13 cellular contexts compared by ENCODE assay signal in the genomic region with DNA sequence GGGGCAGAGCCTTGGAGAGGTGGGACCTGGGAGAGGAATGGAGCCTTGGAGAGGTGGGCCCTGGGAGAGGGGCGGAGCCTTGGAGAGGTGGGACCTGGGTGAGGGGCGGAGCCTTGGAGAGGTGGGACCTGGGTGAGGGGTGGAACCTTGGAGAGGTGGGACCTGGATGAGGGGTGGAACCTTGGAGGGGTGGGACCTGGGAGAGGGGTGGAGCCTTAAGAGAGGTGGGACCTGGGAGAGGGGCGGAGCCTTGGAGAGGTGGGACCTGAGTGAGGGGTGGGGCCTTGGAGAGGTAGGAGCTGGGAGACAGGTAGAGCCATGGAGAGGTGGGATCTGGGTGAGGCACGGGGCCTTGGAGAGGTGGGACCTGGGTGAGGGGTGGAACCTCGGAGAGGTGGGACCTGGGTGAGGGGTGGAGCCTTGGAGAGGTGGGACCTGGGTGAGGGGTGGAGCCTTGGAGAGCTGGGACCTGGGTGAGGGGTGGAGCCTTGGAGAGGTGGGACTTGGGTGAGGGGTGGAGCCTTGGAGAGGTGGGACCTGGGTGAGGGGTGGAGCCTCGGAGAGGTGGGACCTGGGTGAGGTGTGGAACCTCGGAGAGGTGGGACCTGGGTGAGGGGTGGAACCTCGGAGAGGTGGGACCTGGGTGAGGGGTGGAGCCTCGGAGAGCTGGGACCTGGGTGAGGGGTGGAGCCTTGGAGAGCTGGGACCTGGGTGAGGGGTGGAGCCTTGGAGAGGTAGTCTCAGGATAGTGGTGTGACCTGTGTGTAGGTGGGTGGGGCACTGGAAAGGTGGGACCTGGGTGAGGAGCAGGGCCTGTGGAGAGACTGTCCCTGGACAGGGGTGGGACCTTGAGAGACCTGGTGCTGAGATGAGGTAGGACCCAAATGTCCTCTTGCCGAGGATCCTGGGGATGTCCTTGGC. TPM values are rescaled to one million over a fixed set of nuclear protein-coding genes. Genes with fewer than 3 reads are reported as not detected.
DNase-seq lines count a peak whose midpoint lies in the region; ATAC-seq and TF ChIP-seq lines count a peak whose summit lies in the region.
"Not testable (repeated sequence)": the region's sequence is repeated elsewhere in the genome, so short reads cannot be mapped to it uniquely, and the experiment has no call there.
"Had no signal": no experiment of that assay in that cellular context is flagged by ENCODE, and none has a peak within 500 bp of the region (broad histone marks: within the 10 kb centered on the region; RNA-seq: fewer than 3 reads in every experiment).

No MANE protein-coding gene starts in this region.

- H3K9ac ChIP-seq in colonic mucosa (ENCODE audit: low read depth in 2 of 2, low read length in 2 of 2) = not testable (repeated sequence)

- POLR2A ChIA-PET in CD8-positive, alpha-beta memory T cell (lab: Charles Lee) = not testable (repeated sequence)

- not testable (repeated sequence) for H3K27me3 Mint-ChIP-seq in CD8-positive, alpha-beta memory T cell; activated CD8-positive, alpha-beta memory T cell treated with anti-CD3 and anti-CD28 coated beads, Interleukin-2, amount 10 ng/mL, durations not matched to agents 7 days and 5 days

- H3K27ac Mint-ChIP-seq in CD8-positive, alpha-beta memory T cell = peak overlapping the region in 2 of 8 donors; percentile 6 to 61
- not testable (repeated sequence) for H3K27ac Mint-ChIP-seq in activated CD8-positive, alpha-beta memory T cell treated with anti-CD3 and anti-CD28 coated beads, Interleukin-2, amount 10 ng/mL, durations not matched to agents 7 days and 5 days

- H3K9me3 Mint-ChIP-seq in CD8-positive, alpha-beta memory T cell; activated CD8-positive, alpha-beta memory T cell treated with anti-CD3 and anti-CD28 coated beads, Interleukin-2, amount 10 ng/mL, durations not matched to agents 7 days and 5 days (ENCODE audit: low read depth): not testable (repeated sequence)

- not testable (repeated sequence) for H3K4me3 ChIP-seq in CD8-positive, alpha-beta memory T cell (ENCODE audit: low read length); H7 (ENCODE audit: insufficient read depth, low read depth, low read length); colonic mucosa

- peaks cover 9 to 16% (median 16%) of the 10 kb centered on the region in 3 donors for H3K4me1 Mint-ChIP-seq in CD8-positive, alpha-beta memory T cell
- not testable (repeated sequence) for H3K4me1 Mint-ChIP-seq in activated CD8-positive, alpha-beta memory T cell treated with anti-CD3 and anti-CD28 coated beads, Interleukin-2, amount 10 ng/mL, durations not matched to agents 7 days and 5 days

- H3K27me3 ChIP-seq in CD8-positive, alpha-beta memory T cell (ENCODE audit: insufficient read depth, low read length, poor library complexity, severe bottlenecking); H7 (ENCODE audit: control insufficient read depth, insufficient read depth, low read length); colonic mucosa: not testable (repeated sequence)

- H3K4me3 Mint-ChIP-seq in CD8-positive, alpha-beta memory T cell; activated CD8-positive, alpha-beta memory T cell treated with anti-CD3 and anti-CD28 coated beads, Interleukin-2, amount 10 ng/mL, durations not matched to agents 7 days and 5 days: not testable (repeated sequence)

- peaks cover 0 to 55% (median 10%) of the 10 kb centered on the region in 3 donors for H3K36me3 Mint-ChIP-seq in CD8-positive, alpha-beta memory T cell
- H3K36me3 Mint-ChIP-seq in activated CD8-positive, alpha-beta memory T cell treated with anti-CD3 and anti-CD28 coated beads, Interleukin-2, amount 10 ng/mL, durations not matched to agents 7 days and 5 days = peaks cover 20% of the 10 kb centered on the region

- CTCF ChIA-PET in CD8-positive, alpha-beta memory T cell (lab: Charles Lee); activated CD8-positive, alpha-beta memory T cell treated with anti-CD3 and anti-CD28 coated beads, Interleukin-2, amount 10 ng/mL, durations not matched to agents 7 days and 5 days (lab: Charles Lee): not testable (repeated sequence)

- not testable (repeated sequence) for H3K27ac ChIP-seq in CD8-positive, alpha-beta memory T cell (ENCODE audit: low read depth, low read length); colonic mucosa

- not testable (repeated sequence) for H3K9me3 ChIP-seq in CD8-positive, alpha-beta memory T cell (ENCODE audit: low read length); colonic mucosa

- TF ChIP-seq CTCF in colonic mucosa (IDR thresholded peaks at IDR 0.05) = not testable (repeated sequence)

- not testable (repeated sequence) for ATAC-seq in activated CD8-positive, alpha-beta memory T cell treated with anti-CD3 and anti-CD28 coated beads, Interleukin-2, amount 10 ng/mL, durations not matched to agents 7 days and 5 days

- DNase-seq in CD8-positive, alpha-beta memory T cell = peak in 3 of 5 donors; percentile 18 to 45 (median 24)
- DNase-seq in H7 = peak; percentile 92
- DNase-seq in NCI-H1436 (lab: John Stamatoyannopoulos, UW) = peak; percentile 33
- DNase-seq in SW480 (ENCODE audit: low spot score) = peak; percentile 38
- DNase-seq in activated CD8-positive, alpha-beta memory T cell treated with anti-CD3 and anti-CD28 coated beads, Interleukin-2, amount 10 ng/mL, durations not matched to agents 7 days and 5 days = peak; percentile 55
- DNase-seq in colonic mucosa = peak; percentile 36
- peak; percentile 12 for DNase-seq in iris pigment epithelial cell (ENCODE audit: low read depth)
- DNase-seq in stimulated activated CD4-positive, alpha-beta T cell treated with anti-CD3 and anti-CD28 coated beads, Interleukin-1b, Interleukin-23, amount 100 ng/mL, for 48 hours = peak; percentile 52

- H3K4me1 ChIP-seq in CD8-positive, alpha-beta memory T cell (ENCODE audit: insufficient read depth, low read length); colonic mucosa: not testable (repeated sequence)

- not testable (repeated sequence) for H3K36me3 ChIP-seq in CD8-positive, alpha-beta memory T cell (ENCODE audit: insufficient read depth, low read length); H7 (replicated peaks; ENCODE audit: control insufficient read depth, insufficient read depth, low read length); colonic mucosa

- intact Hi-C loops in colonic mucosa (cut with DNase I) = not testable (repeated sequence)

RNA-seq across cellular contexts. Expression of gene STXBP2, which starts 7.0 kb away (rescaled TPM):
- 10 to 100 TPM; 80.1 to 80.5 TPM for total RNA-seq in CD8-positive, alpha-beta memory T cell
- 75.2 TPM for polyA plus RNA-seq in CD8-positive, alpha-beta memory T cell
- 17.3 and 25.9 TPM in 2 replicates for total RNA-seq in H7 (2014; rRNA removed; shearing (Covaris generic))
- total RNA-seq in activated CD8-positive, alpha-beta memory T cell treated with anti-CD3 and anti-CD28 coated beads, Interleukin-2, amount 10 ng/mL, durations not matched to agents 7 days and 5 days = 100 to 1,000 TPM; 132 to 158 TPM
- total RNA-seq in colonic mucosa = 100 to 1,000 TPM; 166 to 212 TPM

RNA-seq across cellular contexts. Expression of gene PCP2, which starts 10.4 kb away (rescaled TPM):
- under 1 TPM; 0.48 to 0.91 TPM for total RNA-seq in CD8-positive, alpha-beta memory T cell
- polyA plus RNA-seq in CD8-positive, alpha-beta memory T cell = not detected
- not detected in 2 replicates for total RNA-seq in H7 (2014; rRNA removed; shearing (Covaris generic))
- total RNA-seq in activated CD8-positive, alpha-beta memory T cell treated with anti-CD3 and anti-CD28 coated beads, Interleukin-2, amount 10 ng/mL, durations not matched to agents 7 days and 5 days = under 1 TPM; 0.56 to 0.99 TPM
- total RNA-seq in colonic mucosa = under 1 TPM in 1 of 2 donors, not detected in 1; 0.32 TPM
- total RNA-seq: GM23248, NCI-H460 had no signal
- polyA plus RNA-seq: GM23248 had no signal

RNA-seq across cellular contexts. Expression of gene PET100, which starts 14.3 kb away (rescaled TPM):
- 100 to 1,000 TPM; 110 TPM for total RNA-seq in CD8-positive, alpha-beta memory T cell
- 297 TPM for polyA plus RNA-seq in CD8-positive, alpha-beta memory T cell
- total RNA-seq in H7 (2014; rRNA removed; shearing (Covaris generic)) = 24.0 and 27.7 TPM in 2 replicates
- 100 to 1,000 TPM; 132 to 163 TPM for total RNA-seq in activated CD8-positive, alpha-beta memory T cell treated with anti-CD3 and anti-CD28 coated beads, Interleukin-2, amount 10 ng/mL, durations not matched to agents 7 days and 5 days
- 100 to 1,000 TPM; 118 to 141 TPM for total RNA-seq in colonic mucosa

RNA-seq across cellular contexts. Expression of gene XAB2, which starts 14.5 kb away (rescaled TPM):
- total RNA-seq in CD8-positive, alpha-beta memory T cell = 10 to 100 TPM; 46.0 to 47.6 TPM
- polyA plus RNA-seq in CD8-positive, alpha-beta memory T cell = 8.8 TPM
- 79.6 and 81.1 TPM in 2 replicates for total RNA-seq in H7 (2014; rRNA removed; shearing (Covaris generic))
- 10 to 100 TPM; 43.7 to 51.5 TPM for total RNA-seq in activated CD8-positive, alpha-beta memory T cell treated with anti-CD3 and anti-CD28 coated beads, Interleukin-2, amount 10 ng/mL, durations not matched to agents 7 days and 5 days
- 10 to 100 TPM; 28.3 to 48.1 TPM for total RNA-seq in colonic mucosa

RNA-seq across cellular contexts. Expression of gene RETN, which starts 25.0 kb away (rescaled TPM):
- not detected for total RNA-seq in CD8-positive, alpha-beta memory T cell
- 1.2 TPM for polyA plus RNA-seq in CD8-positive, alpha-beta memory T cell
- total RNA-seq in H7 (2014; rRNA removed; shearing (Covaris generic)) = not detected in 2 replicates
- total RNA-seq in activated CD8-positive, alpha-beta memory T cell treated with anti-CD3 and anti-CD28 coated beads, Interleukin-2, amount 10 ng/mL, durations not matched to agents 7 days and 5 days = not detected
- total RNA-seq in colonic mucosa = not detected
- total RNA-seq: GM23248, left lobe of liver, NCI-H460, renal cortical epithelial cell, thyroid gland had no signal
- polyA plus RNA-seq: GM23248 had no signal

Comparison
In these comparisons a context has a peak if more than half of its experiments do, and no peak if none do; other contexts are left out.
1. DNase-seq: peak in every context shown above with its lines; median percentile 92 in H7; 55 in activated CD8-positive, alpha-beta memory T cell treated with anti-CD3 and anti-CD28 coated beads, Interleukin-2, amount 10 ng/mL, durations not matched to agents 7 days and 5 days; 52 in stimulated activated CD4-positive, alpha-beta T cell treated with anti-CD3 and anti-CD28 coated beads, Interleukin-1b, Interleukin-23, amount 100 ng/mL, for 48 hours; 38 in SW480; 36 in colonic mucosa; 33 in NCI-H1436; 24 in CD8-positive, alpha-beta memory T cell; 12 in iris pigment epithelial cell.